ENCODE assay signal across 20 cellular contexts in genomic region chr20:19528286-19529030, GRCh38.
DNase-seq lines count a peak whose midpoint lies in the region; ATAC-seq, FAIRE-seq and TF ChIP-seq lines count a peak whose summit lies in the region.
"Had no signal": no experiment of that assay in that cellular context is flagged by ENCODE, and none has a peak within 500 bp of the region (broad histone marks: within the 10 kb centered on the region; RNA-seq: fewer than 3 reads in every experiment).

No MANE protein-coding gene starts in this region.

- no peak for TF ChIP-seq POLR2A in A549 (IDR thresholded peaks at IDR 0.05; ENCODE audit: low read length)
- no peak for TF ChIP-seq POLR2A in body of pancreas (IDR thresholded peaks at IDR 0.05)

- no peaks in the 10 kb centered on the region for H3K36me3 ChIP-seq in SJCRH30
- H3K36me3 ChIP-seq in body of pancreas (replicated peaks in 1 of 2; ENCODE audit: insufficient read depth in 1 of 2, low read depth in 2 of 2) = no peaks in the 10 kb centered on the region
- H3K36me3 ChIP-seq: BLaER1, HAP-1 had no signal

- WGBS in A549 (ENCODE audit: missing lambda C conversion rate) = 14% methylated on average over 5 of the region's 5 CpGs
- WGBS in body of pancreas, 2 donors = 75 to 79% methylated on average over 5 of the region's 5 CpGs

- H3K4me3 ChIP-seq in A549 = no peak overlapping the region
- no peak overlapping the region for H3K4me3 ChIP-seq in SJCRH30
- no peak overlapping the region for H3K4me3 ChIP-seq in body of pancreas
- H3K4me3 ChIP-seq: BLaER1, HAP-1 had no signal

- 0 out of 2 replicates have a peak, but pooled peaks cover 3% of the 10 kb centered on the region for H3K27me3 ChIP-seq in SJCRH30
- H3K27me3 ChIP-seq in body of pancreas = no peaks in the 10 kb centered on the region
- H3K27me3 ChIP-seq: BLaER1 had no signal

- no peak for TF ChIP-seq CTCF in A549 (IDR thresholded peaks at IDR 0.05)
- no peak for TF ChIP-seq CTCF in body of pancreas (IDR thresholded peaks at IDR 0.05)

- CTCF ChIA-PET in A549 (lab: Yijun Ruan, JAX) = interaction anchor here (0.6 kb wide), 1 partner anchor 45 kb away, joined by 3 read pairs; no protein-coding TSS in a partner anchor

- H3K4me1 ChIP-seq in A549 = no peaks in the 10 kb centered on the region
- no peaks in the 10 kb centered on the region for H3K4me1 ChIP-seq in SJCRH30
- H3K4me1 ChIP-seq in body of pancreas = no peaks in the 10 kb centered on the region
- H3K4me1 ChIP-seq: Caco-2, HAP-1 had no signal

- POLR2A ChIA-PET in A549 (lab: Yijun Ruan, JAX) = no interaction called here

- no peaks in the 10 kb centered on the region for H3K9me3 ChIP-seq in A549
- no peaks in the 10 kb centered on the region for H3K9me3 ChIP-seq in SJCRH30 (replicated peaks)
- H3K9me3 ChIP-seq in body of pancreas = no peaks in the 10 kb centered on the region
- H3K9me3 ChIP-seq: BLaER1, Caco-2, HAP-1 had no signal

- intact Hi-C loops in body of pancreas (cut with DNase I) = no loop called here

- FAIRE-seq in A549 (lab: Jason Lieb, UNC) = peak; percentile 46
- FAIRE-seq: G401.6, GM12892, H54 had no signal

- TF ChIP-seq EP300 in A549 (IDR thresholded peaks at IDR 0.05) = no peak

- no peak overlapping the region for H3K4me2 ChIP-seq in A549
- H3K4me2 ChIP-seq: BLaER1 had no signal

- H3K27ac ChIP-seq in A549 = no peak overlapping the region
- no peak overlapping the region for H3K27ac ChIP-seq in SJCRH30
- H3K27ac ChIP-seq in body of pancreas = no peak overlapping the region
- H3K27ac ChIP-seq: BLaER1, C4-2B had no signal

- DNase-seq in A549 (ENCODE audit: low read depth in 1 of 2, low spot score in 1 of 2) (no peak), SJCRH30 (peak; percentile 17 to 51), myocyte (ENCODE audit: low read depth) (peak; percentile 26), A172 (ENCODE audit: low spot score) (no peak), body of pancreas (no peak)
- no peak for DNase-seq in activated CD8-positive, alpha-beta memory T cell treated with anti-CD3 and anti-CD28 coated beads for 24 hours
- DNase-seq: 8988T; Caco-2; CD4-positive, CD25-positive, alpha-beta regulatory T cell; CD8-positive, alpha-beta T cell; DMS153; DND-41; GOT3; HFFc6 had no signal

- no peak for TF ChIP-seq RAD21 in A549 (conservative IDR thresholded peaks at IDR 0.05 in 1 of 2, IDR thresholded peaks at IDR 0.05 in 1 of 2)

- no peak for ATAC-seq in A549
- no peak for ATAC-seq in body of pancreas
- ATAC-seq: CD8-positive, alpha-beta T cell had no signal

TF ChIP-seq in A549, 52 proteins besides CTCF, POLR2A, EP300 and RAD21:
- TF ChIP-seq EHF (CRISPR knock-in tag; IDR thresholded peaks at IDR 0.05) (no peak), NPAS2 (CRISPR knock-in tag; IDR thresholded peaks at IDR 0.05; ENCODE audit: borderline replicate concordance) (no peak), PHF8 (IDR thresholded peaks at IDR 0.05; ENCODE audit: borderline replicate concordance, low read depth) (no peak), POLR2AphosphoS2 (conservative IDR thresholded peaks at IDR 0.05; ENCODE audit: low read length) (no peak), CBX2 (IDR thresholded peaks at IDR 0.05; ENCODE audit: borderline replicate concordance, low read depth) (no peak), USF2 (IDR thresholded peaks at IDR 0.05) (no peak), GATA3 (IDR thresholded peaks at IDR 0.05; ENCODE audit: borderline replicate concordance) (no peak), FOXS1 (CRISPR knock-in tag; IDR thresholded peaks at IDR 0.05) (no peak), SREBF2 (IDR thresholded peaks at IDR 0.05) (no peak), FOSB (CRISPR knock-in tag; IDR thresholded peaks at IDR 0.05) (no peak), BCL3 (IDR thresholded peaks at IDR 0.05) (no peak), RNF2 (IDR thresholded peaks at IDR 0.05; ENCODE audit: borderline replicate concordance, low read depth) (no peak), ZNF302 (CRISPR knock-in tag; IDR thresholded peaks at IDR 0.05) (no peak)
- TF ChIP-seq, protein P1, sequence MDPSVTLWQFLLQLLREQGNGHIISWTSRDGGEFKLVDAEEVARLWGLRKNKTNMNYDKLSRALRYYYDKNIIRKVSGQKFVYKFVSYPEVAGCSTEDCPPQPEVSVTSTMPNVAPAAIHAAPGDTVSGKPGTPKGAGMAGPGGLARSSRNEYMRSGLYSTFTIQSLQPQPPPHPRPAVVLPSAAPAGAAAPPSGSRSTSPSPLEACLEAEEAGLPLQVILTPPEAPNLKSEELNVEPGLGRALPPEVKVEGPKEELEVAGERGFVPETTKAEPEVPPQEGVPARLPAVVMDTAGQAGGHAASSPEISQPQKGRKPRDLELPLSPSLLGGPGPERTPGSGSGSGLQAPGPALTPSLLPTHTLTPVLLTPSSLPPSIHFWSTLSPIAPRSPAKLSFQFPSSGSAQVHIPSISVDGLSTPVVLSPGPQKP (IDR thresholded peaks at IDR 0.05; ENCODE audit: low read depth, low read length) = no peak
- TF ChIP-seq, protein P2, sequence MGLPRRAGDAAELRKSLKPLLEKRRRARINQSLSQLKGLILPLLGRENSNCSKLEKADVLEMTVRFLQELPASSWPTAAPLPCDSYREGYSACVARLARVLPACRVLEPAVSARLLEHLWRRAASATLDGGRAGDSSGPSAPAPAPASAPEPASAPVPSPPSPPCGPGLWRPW (IDR thresholded peaks at IDR 0.05) = no peak

Comparison
In these comparisons a context has a peak if more than half of its experiments do, and no peak if none do; other contexts are left out.
1. DNase-seq: peak in SJCRH30 (2 of 2) and myocyte (single experiment); none in A549 (0 of 2), A172 (single experiment), activated CD8-positive, alpha-beta memory T cell treated with anti-CD3 and anti-CD28 coated beads for 24 hours (single experiment) and body of pancreas (0 of 4).